Comparison of ENCODE assay signal across 1 cellular context in the genomic region with DNA sequence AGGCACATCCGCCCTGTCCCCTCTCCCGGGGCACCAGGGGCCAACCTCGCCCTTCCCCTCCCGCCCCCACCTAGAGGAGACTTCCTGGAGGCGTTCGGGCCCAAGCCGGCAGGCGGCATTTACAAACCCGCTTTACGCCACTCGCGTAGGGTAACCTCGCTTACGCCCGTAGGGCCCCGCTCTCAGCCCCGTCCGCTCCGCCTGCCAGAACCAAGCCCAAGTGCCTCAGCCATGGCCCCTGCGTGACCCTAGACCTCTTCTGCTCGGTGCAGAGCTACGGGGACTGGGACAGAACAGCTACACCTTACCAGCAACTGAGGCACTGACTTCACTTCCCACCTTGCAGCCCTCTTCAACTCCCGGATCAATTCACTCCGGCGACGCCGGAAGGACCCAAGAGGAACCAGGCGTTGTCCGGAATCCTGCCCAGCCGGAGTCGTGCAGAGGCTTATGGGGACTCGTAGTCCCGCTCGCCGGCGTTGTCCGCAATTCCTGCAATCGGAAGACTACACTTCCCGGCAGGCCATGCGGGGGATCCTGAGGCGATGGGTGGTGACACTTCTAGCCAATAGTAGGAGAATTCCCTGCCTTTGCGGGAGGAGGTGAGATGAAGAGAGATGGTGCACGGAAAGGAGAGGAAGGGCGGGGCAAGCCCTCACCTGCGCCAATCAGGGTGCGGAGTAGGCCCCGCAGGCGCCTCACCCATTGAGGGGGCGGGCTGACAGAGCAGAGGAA.
TF ChIP-seq lines count a peak whose summit lies in the region.

Gene PDCD10 (minus strand): TSS at position 395 of the 735 bp plus-strand sequence. CDS start 14,735 bp downstream, outside the sequence.

TF ChIP-seq in HCT116, 20 proteins besides CTCF, POLR2A, EP300 and RAD21 (continued from another document):
- TF ChIP-seq, protein P1, sequence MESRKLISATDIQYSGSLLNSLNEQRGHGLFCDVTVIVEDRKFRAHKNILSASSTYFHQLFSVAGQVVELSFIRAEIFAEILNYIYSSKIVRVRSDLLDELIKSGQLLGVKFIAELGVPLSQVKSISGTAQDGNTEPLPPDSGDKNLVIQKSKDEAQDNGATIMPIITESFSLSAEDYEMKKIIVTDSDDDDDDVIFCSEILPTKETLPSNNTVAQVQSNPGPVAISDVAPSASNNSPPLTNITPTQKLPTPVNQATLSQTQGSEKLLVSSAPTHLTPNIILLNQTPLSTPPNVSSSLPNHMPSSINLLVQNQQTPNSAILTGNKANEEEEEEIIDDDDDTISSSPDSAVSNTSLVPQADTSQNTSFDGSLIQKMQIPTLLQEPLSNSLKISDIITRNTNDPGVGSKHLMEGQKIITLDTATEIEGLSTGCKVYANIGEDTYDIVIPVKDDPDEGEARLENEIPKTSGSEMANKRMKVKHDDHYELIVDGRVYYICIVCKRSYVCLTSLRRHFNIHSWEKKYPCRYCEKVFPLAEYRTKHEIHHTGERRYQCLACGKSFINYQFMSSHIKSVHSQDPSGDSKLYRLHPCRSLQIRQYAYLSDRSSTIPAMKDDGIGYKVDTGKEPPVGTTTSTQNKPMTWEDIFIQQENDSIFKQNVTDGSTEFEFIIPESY (IDR thresholded peaks at IDR 0.05; ENCODE audit: extremely low read depth, insufficient replicate concordance, low read length), result no peak
- TF ChIP-seq EZH2phosphoT487 (IDR thresholded peaks at IDR 0.05; ENCODE audit: borderline replicate concordance), result no peak
- no peak for TF ChIP-seq JUND (IDR thresholded peaks at IDR 0.05)
- TF ChIP-seq SRF (IDR thresholded peaks at IDR 0.05; ENCODE audit: low read depth), result peak; percentile 43; the same call in 1 of the 2 replicates
- peak; percentile 92 for TF ChIP-seq EGR1 (IDR thresholded peaks at IDR 0.05; ENCODE audit: low read depth)
- TF ChIP-seq ZFX (IDR thresholded peaks at IDR 0.05), result peak; percentile 63
- TF ChIP-seq ELF1 (IDR thresholded peaks at IDR 0.05; ENCODE audit: borderline replicate concordance, low read depth), result peak; percentile 68
- TF ChIP-seq, protein P2, sequence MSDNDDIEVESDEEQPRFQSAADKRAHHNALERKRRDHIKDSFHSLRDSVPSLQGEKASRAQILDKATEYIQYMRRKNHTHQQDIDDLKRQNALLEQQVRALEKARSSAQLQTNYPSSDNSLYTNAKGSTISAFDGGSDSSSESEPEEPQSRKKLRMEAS (IDR thresholded peaks at IDR 0.05), result peak; percentile 44; the same call in 1 of the 2 replicates
- peak; percentile 83 for TF ChIP-seq POLR2AphosphoS5 (IDR thresholded peaks at IDR 0.05; ENCODE audit: low read depth, low read length)
- peak; percentile 88 for TF ChIP-seq SP1 (IDR thresholded peaks at IDR 0.05; ENCODE audit: low read depth)
